Comparison of ENCODE assay signal across 1 cellular context in genomic region chr11:134385774-134386565, GRCh38.
TF ChIP-seq lines count a peak whose summit lies in the region.

No MANE protein-coding gene starts in this region.

TF ChIP-seq in SK-N-SH treated with all-trans-retinoic acid at 6 μM for 48 hours, 23 proteins besides CTCF, POLR2A, EP300 and RAD21 (continued from another document):
- TF ChIP-seq TSHZ2 (CRISPR knock-in tag; IDR thresholded peaks at IDR 0.05) (no peak), ZNF565 (CRISPR knock-in tag; conservative IDR thresholded peaks at IDR 0.05; ENCODE audit: low read depth) (no peak), TCF4 (CRISPR knock-in tag; IDR thresholded peaks at IDR 0.05; ENCODE audit: borderline replicate concordance) (no peak), TOX (CRISPR knock-in tag; IDR thresholded peaks at IDR 0.05; ENCODE audit: borderline replicate concordance) (no peak)
